ENCODE assay signal across 10 cellular contexts in genomic region chr6:15384901-15385300, GRCh38.
A peak's percentile ranks its signal among the peaks of the same experiment; 100 is the strongest.
DNase-seq lines count a peak whose midpoint lies in the region; ATAC-seq and TF ChIP-seq lines count a peak whose summit lies in the region.
"Had no signal": no experiment of that assay in that cellular context is flagged by ENCODE, and none has a peak within 500 bp of the region (broad histone marks: within the 10 kb centered on the region; RNA-seq: fewer than 3 reads in every experiment).

No MANE protein-coding gene starts in this region.

- peaks cover 0 to 45% (median 20%) of the 10 kb centered on the region in 4 donors for H3K4me1 ChIP-seq in tibial nerve

- TF ChIP-seq EP300 in tibial nerve (IDR thresholded peaks at IDR 0.05) = no peak

- no peak for DNase-seq in T-helper 2 cell treated with Interferon-gamma antibody and Interleukin-4, amounts not matched to agents 5 μg/mL and 100 μg/mL, for 36 hours (ENCODE audit: low spot score)
- no peak for DNase-seq in T-helper 2 cell
- DNase-seq in astrocyte of the cerebellum (ENCODE audit: low read depth) = peak; percentile 34
- DNase-seq in stimulated activated naive B cell treated with anti-CD40 and anti-IgM and Interleukin-4, amounts not matched to agents 10 μg/mL and 1 μg/mL and 100 μg/mL, for 72 hours = no peak
- no peak for DNase-seq in tibial nerve (ENCODE audit: low spot score in 2 of 2)
- no peak for DNase-seq in germinal center (ENCODE audit: low spot score)
- DNase-seq: PC-9, spleen had no signal

- H3K36me3 ChIP-seq in tibial nerve = no peaks in the 10 kb centered on the region
- H3K36me3 ChIP-seq: spleen had no signal

- 47 to 51% methylated on average over 4 of the region's 4 CpGs for WGBS in tibial nerve, 2 donors

- no peaks in the 10 kb centered on the region for H3K27me3 Mint-ChIP-seq in T-helper 2 cell treated with Interferon-gamma antibody and Interleukin-4, amounts not matched to agents 5 μg/mL and 100 μg/mL, for 36 hours (ENCODE audit: low read depth)
- H3K27me3 Mint-ChIP-seq in stimulated activated naive B cell treated with anti-CD40 and anti-IgM and Interleukin-4, amounts not matched to agents 10 μg/mL and 1 μg/mL and 100 μg/mL, for 72 hours = no peaks in the 10 kb centered on the region

- peaks cover 56% of the 10 kb centered on the region for H3K4me1 Mint-ChIP-seq in T-helper 2 cell treated with Interferon-gamma antibody and Interleukin-4, amounts not matched to agents 5 μg/mL and 100 μg/mL, for 36 hours (ENCODE audit: low read depth)
- H3K4me1 Mint-ChIP-seq in stimulated activated naive B cell treated with anti-CD40 and anti-IgM and Interleukin-4, amounts not matched to agents 10 μg/mL and 1 μg/mL and 100 μg/mL, for 72 hours = peaks cover 63 to 94% of the 10 kb centered on the region in 2 donors

- in situ Hi-C loops in astrocyte of the cerebellum (cut with HindIII; ENCODE audit: low sequenced_read_pairs) = no loop called here

- H3K4me3 ChIP-seq in astrocyte of the cerebellum (ENCODE audit: low read depth, low read length) = no peak overlapping the region
- no peak overlapping the region for H3K4me3 ChIP-seq in tibial nerve
- H3K4me3 ChIP-seq: PC-9, spleen had no signal

- TF ChIP-seq POLR2A in tibial nerve (IDR thresholded peaks at IDR 0.05) = no peak

- ATAC-seq in HG03060 (IDR thresholded peaks at IDR 0.05; ENCODE audit: low read depth, unreplicated experiment) = peak; percentile 57
- peak; percentile 44 to 47 for ATAC-seq in stimulated activated naive B cell treated with anti-CD40 and anti-IgM and Interleukin-4, amounts not matched to agents 10 μg/mL and 1 μg/mL and 100 μg/mL, for 72 hours (replicated peaks)
- no peak for ATAC-seq in HG02571 (IDR thresholded peaks at IDR 0.05; ENCODE audit: unreplicated experiment)

- H3K27ac ChIP-seq in tibial nerve = no peak overlapping the region
- H3K27ac ChIP-seq: PC-9 had no signal

- H3K36me3 Mint-ChIP-seq in T-helper 2 cell treated with Interferon-gamma antibody and Interleukin-4, amounts not matched to agents 5 μg/mL and 100 μg/mL, for 36 hours (ENCODE audit: low read depth) = no peaks in the 10 kb centered on the region
- H3K36me3 Mint-ChIP-seq in stimulated activated naive B cell treated with anti-CD40 and anti-IgM and Interleukin-4, amounts not matched to agents 10 μg/mL and 1 μg/mL and 100 μg/mL, for 72 hours = peaks cover 3 to 24% of the 10 kb centered on the region in 2 donors

- TF ChIP-seq CTCF in astrocyte of the cerebellum (IDR thresholded peaks at IDR 0.05; ENCODE audit: low read depth, low read length, missing control alignments) (no peak), tibial nerve (IDR thresholded peaks at IDR 0.05) (no peak)

- no peaks in the 10 kb centered on the region for H3K9me3 Mint-ChIP-seq in T-helper 2 cell treated with Interferon-gamma antibody and Interleukin-4, amounts not matched to agents 5 μg/mL and 100 μg/mL, for 36 hours
- H3K9me3 Mint-ChIP-seq in stimulated activated naive B cell treated with anti-CD40 and anti-IgM and Interleukin-4, amounts not matched to agents 10 μg/mL and 1 μg/mL and 100 μg/mL, for 72 hours = no peaks in the 10 kb centered on the region

- peak overlapping the region; percentile 65 for H3K27ac Mint-ChIP-seq in T-helper 2 cell treated with Interferon-gamma antibody and Interleukin-4, amounts not matched to agents 5 μg/mL and 100 μg/mL, for 36 hours
- peak overlapping the region; percentile 1 for H3K27ac Mint-ChIP-seq in stimulated activated naive B cell treated with anti-CD40 and anti-IgM and Interleukin-4, amounts not matched to agents 10 μg/mL and 1 μg/mL and 100 μg/mL, for 72 hours

- H3K4me3 Mint-ChIP-seq in T-helper 2 cell treated with Interferon-gamma antibody and Interleukin-4, amounts not matched to agents 5 μg/mL and 100 μg/mL, for 36 hours = no peak overlapping the region
- H3K4me3 Mint-ChIP-seq in stimulated activated naive B cell treated with anti-CD40 and anti-IgM and Interleukin-4, amounts not matched to agents 10 μg/mL and 1 μg/mL and 100 μg/mL, for 72 hours = no peak overlapping the region

- H3K9me3 ChIP-seq in tibial nerve = no peaks in the 10 kb centered on the region
- H3K9me3 ChIP-seq: spleen had no signal

- no peaks in the 10 kb centered on the region for H3K27me3 ChIP-seq in tibial nerve
- H3K27me3 ChIP-seq: spleen had no signal
